26 cellular contexts compared by ENCODE assay signal in genomic region chr4:151522790-151523332, GRCh38.
"Had no signal": no experiment of that assay in that cellular context is flagged by ENCODE, and none has a peak within 500 bp of the region (broad histone marks: within the 10 kb centered on the region; RNA-seq: fewer than 3 reads in every experiment).

No MANE protein-coding gene starts in this region.

- H3K4me3 Mint-ChIP-seq: activated CD4-positive, alpha-beta memory T cell treated with anti-CD3 and anti-CD28 coated beads for 36 hours; activated CD4-positive, alpha-beta T cell treated with anti-CD3 and anti-CD28 coated beads, Interleukin-2, amount 10 ng/mL, durations not matched to agents 24 days and 14 days; natural killer cell treated with Interleukin-12 subunit alpha and Interleukin-12 subunit beta and Interleukin-15 and Interleukin-18, amount 100 ng/mL, for 72 hours; T-helper 1 cell treated with Interleukin-12 subunit alpha and Interleukin-12 subunit beta and Interleukin-4 antibody, amounts not matched to agents 30 μg/mL and 1 μg/mL, for 36 hours had no signal

- H3K9me3 Mint-ChIP-seq: activated CD4-positive, alpha-beta memory T cell treated with anti-CD3 and anti-CD28 coated beads for 36 hours; activated CD4-positive, alpha-beta T cell treated with anti-CD3 and anti-CD28 coated beads, Interleukin-2, amount 10 ng/mL, durations not matched to agents 24 days and 14 days; activated naive CD4-positive, alpha-beta T cell treated with anti-CD3 and anti-CD28 coated beads, Interleukin-2, amount 50 U/mL, for 72 hours; activated T-helper 2 cell treated with anti-CD3 and anti-CD28 coated beads, Interferon-gamma antibody, Interleukin-2, Interleukin-4, amounts not matched to agents 10 μg/mL and 5 μg/mL and 100 μg/mL, durations not matched to agents 14 hours and 24 hours and 36 hours; natural killer cell treated with Interleukin-12 subunit alpha and Interleukin-12 subunit beta and Interleukin-15 and Interleukin-18, amount 100 ng/mL, for 72 hours; T-helper 1 cell treated with Interleukin-12 subunit alpha and Interleukin-12 subunit beta and Interleukin-4 antibody, amounts not matched to agents 30 μg/mL and 1 μg/mL, for 36 hours had no signal

- H3K36me3 ChIP-seq: gastrocnemius medialis, ovary, transverse colon, WERI-Rb-1 had no signal

- H3K4me3 ChIP-seq: gastrocnemius medialis, mucosa of descending colon, ovary, transverse colon had no signal

- H3K36me3 Mint-ChIP-seq: activated CD4-positive, alpha-beta memory T cell treated with anti-CD3 and anti-CD28 coated beads for 36 hours; activated naive CD4-positive, alpha-beta T cell treated with anti-CD3 and anti-CD28 coated beads, Interleukin-2, amount 50 U/mL, for 72 hours; natural killer cell treated with Interleukin-12 subunit alpha and Interleukin-12 subunit beta and Interleukin-15 and Interleukin-18, amount 100 ng/mL, for 72 hours had no signal

- H3K4me1 ChIP-seq: transverse colon had no signal

- H3K27ac Mint-ChIP-seq: activated CD4-positive, alpha-beta memory T cell treated with anti-CD3 and anti-CD28 coated beads for 36 hours; activated CD4-positive, alpha-beta T cell treated with anti-CD3 and anti-CD28 coated beads, Interleukin-2, amount 10 ng/mL, durations not matched to agents 24 days and 14 days; activated naive CD4-positive, alpha-beta T cell treated with anti-CD3 and anti-CD28 coated beads, Interleukin-2, amount 50 U/mL, for 72 hours; activated T-helper 2 cell treated with anti-CD3 and anti-CD28 coated beads, Interferon-gamma antibody, Interleukin-2, Interleukin-4, amounts not matched to agents 10 μg/mL and 5 μg/mL and 100 μg/mL, durations not matched to agents 14 hours and 24 hours and 36 hours; natural killer cell treated with Interleukin-12 subunit alpha and Interleukin-12 subunit beta and Interleukin-15 and Interleukin-18, amount 100 ng/mL, for 72 hours; T-helper 1 cell treated with Interleukin-12 subunit alpha and Interleukin-12 subunit beta and Interleukin-4 antibody, amounts not matched to agents 30 μg/mL and 1 μg/mL, for 36 hours had no signal

- H3K27me3 Mint-ChIP-seq: activated CD4-positive, alpha-beta memory T cell treated with anti-CD3 and anti-CD28 coated beads for 36 hours had no signal

- ATAC-seq: activated naive CD4-positive, alpha-beta T cell treated with anti-CD3 and anti-CD28 coated beads, Interleukin-2, amount 50 U/mL, for 72 hours; gastrocnemius medialis; left cardiac atrium; left ventricle myocardium superior; mucosa of descending colon; natural killer cell treated with Interleukin-12 subunit alpha and Interleukin-12 subunit beta and Interleukin-15 and Interleukin-18, amount 100 ng/mL, for 72 hours; right cardiac atrium had no signal

- DNase-seq: activated CD4-positive, alpha-beta memory T cell treated with anti-CD3 and anti-CD28 coated beads for 36 hours; activated CD4-positive, alpha-beta T cell treated with anti-CD3 and anti-CD28 coated beads, Interleukin-2, amount 10 ng/mL, durations not matched to agents 24 days and 14 days; activated CD4-positive, CD25-positive, alpha-beta regulatory T cell treated with anti-CD3 and anti-CD28 coated beads, Interleukin-2, amount 50 U/mL, for 72 hours; activated CD8-positive, alpha-beta memory T cell treated with anti-CD3 and anti-CD28 coated beads, Interleukin-2, amount 50 U/mL, for 4 hours; activated T-cell treated with anti-CD3 and anti-CD28 coated beads, Interleukin-2, amount 50 U/mL, for 1 hour; dermis blood vessel endothelial cell; effector memory CD4-positive, alpha-beta T cell; erythroblast; gastrocnemius medialis; hippocampal formation; left cardiac atrium; left ventricle myocardium superior; mucosa of descending colon; ovary; right cardiac atrium; stimulated activated CD4-positive, alpha-beta T cell treated with anti-CD3 and anti-CD28 coated beads, Interleukin-15, amount 100 ng/mL, for 24 hours; stimulated activated naive CD4-positive, alpha-beta T cell; T-helper 9 cell; transverse colon; WERI-Rb-1 had no signal

- FAIRE-seq: colon, TTC549 had no signal

- H3K27me3 ChIP-seq: gastrocnemius medialis, ovary, transverse colon had no signal

- H3K9me3 ChIP-seq: gastrocnemius medialis, mucosa of descending colon, ovary, transverse colon had no signal

- H3K27ac ChIP-seq: gastrocnemius medialis, ovary, transverse colon, WERI-Rb-1 had no signal
